Comparison of ENCODE assay signal across 19 cellular contexts in genomic region chr6:7526755-7527154, GRCh38. TPM values are rescaled to one million over a fixed set of nuclear protein-coding genes. Genes with fewer than 3 reads are reported as not detected.
"Had no signal": no experiment of that assay in that cellular context is flagged by ENCODE, and none has a peak within 500 bp of the region (broad histone marks: within the 10 kb centered on the region; RNA-seq: fewer than 3 reads in every experiment).

No MANE protein-coding gene starts in this region.

- H3K4me3 Mint-ChIP-seq: activated naive CD8-positive, alpha-beta T cell; nephron had no signal

- H3K9me3 Mint-ChIP-seq: nephron had no signal

- H3K36me3 ChIP-seq: thyroid gland, WERI-Rb-1 had no signal

- H3K79me2 ChIP-seq: hepatocyte had no signal

- H2AFZ ChIP-seq: hepatocyte had no signal

- H3K36me3 Mint-ChIP-seq: activated naive CD8-positive, alpha-beta T cell had no signal

- H3K4me1 ChIP-seq: body of pancreas had no signal

- H3K27ac Mint-ChIP-seq: activated naive CD8-positive, alpha-beta T cell; nephron had no signal

- H3K27ac ChIP-seq: body of pancreas, hepatocyte, thyroid gland, WERI-Rb-1 had no signal

- H3K4me2 ChIP-seq: hepatocyte had no signal

- FAIRE-seq: keratinocyte had no signal

- H3K9me3 ChIP-seq: body of pancreas, thyroid gland had no signal

- H3K27me3 ChIP-seq: body of pancreas, foreskin keratinocyte, hepatocyte, thyroid gland had no signal

- DNase-seq: activated CD4-positive, alpha-beta T cell treated with anti-CD3 and anti-CD28 coated beads, Interleukin-2, amount 50 U/mL, for 4 hours; activated T-cell treated with anti-CD3 and anti-CD28 coated beads for 4 hours; amniotic stem cell; body of pancreas; caudate nucleus; foreskin keratinocyte; midbrain; occipital lobe; retina; stimulated activated naive CD4-positive, alpha-beta T cell treated with Interleukin-2 at 50 U/mL for 16 hours; T1000; thyroid gland; WERI-Rb-1 had no signal

- H3K4me3 ChIP-seq: body of pancreas, hepatocyte, thyroid gland had no signal

- ATAC-seq: body of pancreas, foreskin keratinocyte, left lobe of liver had no signal

RNA-seq across cellular contexts. Expression of gene DSP, which starts 14.7 kb away (rescaled TPM):
- total RNA-seq: fibroblast of lung had no signal
